8 cellular contexts compared by ENCODE assay signal in genomic region chr2:61694312-61695274, GRCh38.
DNase-seq lines count a peak whose midpoint lies in the region; ATAC-seq and TF ChIP-seq lines count a peak whose summit lies in the region.

No MANE protein-coding gene starts in this region.

- TF ChIP-seq CTCF in epithelial cell of esophagus (IDR thresholded peaks at IDR 0.05; ENCODE audit: insufficient read depth, low read depth, low read length, missing control alignments) (no peak), mucosa of descending colon (IDR thresholded peaks at IDR 0.05) (peak; percentile 11)

- DNase-seq in C1 segment of cervical spinal cord (lab: John Stamatoyannopoulos, UW) = peak; percentile 25 to 90 (median 84)
- DNase-seq in GM19238 (ENCODE audit: insufficient read length, low spot score) = peak; percentile 68
- peak; percentile 92 to 96 for DNase-seq in NOMO-1 (lab: John Stamatoyannopoulos, UW; ENCODE audit: unreplicated experiment in 2 of 2)
- DNase-seq in activated T-cell treated with anti-CD3 and anti-CD28 coated beads for 1 hour (ENCODE audit: low read depth) = peak; percentile 78
- DNase-seq in epithelial cell of esophagus (ENCODE audit: low read depth) = peak; percentile 89
- peak; percentile 97 to 98 (median 98) for DNase-seq in mucosa of descending colon
- DNase-seq in stimulated activated CD8-positive, alpha-beta memory T cell treated with anti-CD3 and anti-CD28 coated beads, Interleukin-4, amount 100 ng/mL, for 1 hour (ENCODE audit: low read depth in 2 of 2, low spot score in 1 of 2) = peak; percentile 73 to 76

- H3K4me1 ChIP-seq in mucosa of descending colon (ENCODE audit: low read depth) = no peaks in the 10 kb centered on the region

- H3K4me3 ChIP-seq in epithelial cell of esophagus (ENCODE audit: low read length) = peak overlapping the region; percentile 71
- peak overlapping the region; percentile 60 for H3K4me3 ChIP-seq in mucosa of descending colon

- ATAC-seq in HG03439 (IDR thresholded peaks at IDR 0.05; ENCODE audit: unreplicated experiment) (peak; percentile 96), mucosa of descending colon (peak; percentile 100)

- no peaks in the 10 kb centered on the region for H3K9me3 ChIP-seq in mucosa of descending colon

- intact Hi-C loops in mucosa of descending colon (cut with DNase I, micrococcal nuclease) = no loop called here

- H3K36me3 ChIP-seq in mucosa of descending colon (ENCODE audit: low read depth) = no peaks in the 10 kb centered on the region

Comparison
In these comparisons a context has a peak if more than half of its experiments do, and no peak if none do; other contexts are left out.
1. Peak in every context shown above with its lines: DNase-seq, ATAC-seq and H3K4me3 ChIP-seq.